In genomic region chr17:4163951-4164350, GRCh38 we compare ENCODE assay signal across 11 cellular contexts. TPM values are rescaled to one million over a fixed set of nuclear protein-coding genes. Genes with fewer than 3 reads are reported as not detected.
DNase-seq lines count a peak whose midpoint lies in the region; ATAC-seq and TF ChIP-seq lines count a peak whose summit lies in the region.
"Had no signal": no experiment of that assay in that cellular context is flagged by ENCODE, and none has a peak within 500 bp of the region (broad histone marks: within the 10 kb centered on the region; RNA-seq: fewer than 3 reads in every experiment).

No MANE protein-coding gene starts in this region.

- CTCF ChIA-PET in Panc1 (lab: Charles Lee), result no interaction called here
- CTCF ChIA-PET in CD8-positive, alpha-beta memory T cell (lab: Charles Lee), result no interaction called here

- peaks cover 7 to 77% (median 19%) of the 10 kb centered on the region in 3 donors for H3K36me3 Mint-ChIP-seq in CD8-positive, alpha-beta memory T cell

- H3K27me3 Mint-ChIP-seq in CD8-positive, alpha-beta memory T cell, result no peaks in the 10 kb centered on the region

- peaks cover 2% of the 10 kb centered on the region for H3K36me3 ChIP-seq in Panc1 (ENCODE audit: control insufficient read depth, insufficient read depth, low read length)
- peaks cover 7 to 83% (median 45%) of the 10 kb centered on the region in 6 donors for H3K36me3 ChIP-seq in spleen
- peaks cover 21% of the 10 kb centered on the region for H3K36me3 ChIP-seq in CD8-positive, alpha-beta memory T cell (ENCODE audit: insufficient read depth, low read length)

- H3K4me3 ChIP-seq in Panc1 (ENCODE audit: low read depth in 2 of 2, low read length in 2 of 2) (no peak overlapping the region), fibroblast of mammary gland (ENCODE audit: control insufficient read depth, low read depth, low read length) (no peak overlapping the region), spleen (no peak overlapping the region)
- H3K4me3 ChIP-seq in CD8-positive, alpha-beta memory T cell (ENCODE audit: low read length), result no peak overlapping the region

- peak; percentile 10 for DNase-seq in H4 (ENCODE audit: low spot score)
- no peak for DNase-seq in Panc1 (ENCODE audit: low read depth, low spot score)
- peak; percentile 74 for DNase-seq in fibroblast of mammary gland (ENCODE audit: low read depth)
- DNase-seq in sciatic nerve (ENCODE audit: low spot score), result no peak
- no peak for DNase-seq in NCI-H510A (lab: John Stamatoyannopoulos, UW)
- DNase-seq in spleen, result no peak
- no peak for DNase-seq in CD8-positive, alpha-beta memory T cell
- DNase-seq: activated CD4-positive, CD25-positive, alpha-beta regulatory T cell; amniotic stem cell; NCI-H524 treated with DMSO at 0.1 percent for 48 hours; SIG-M5 had no signal

- peak overlapping the region; percentile 95; the same call in 1 of the 2 replicates for H3K27ac ChIP-seq in Panc1 (ENCODE audit: low read length)
- no peak overlapping the region for H3K27ac ChIP-seq in spleen
- H3K27ac ChIP-seq in CD8-positive, alpha-beta memory T cell (ENCODE audit: low read depth, low read length), result no peak overlapping the region

- in situ Hi-C loops in Panc1 (cut with HindIII; ENCODE audit: low pct_unique_long_range_greater_than_20kb, low sequenced_read_pairs), result no loop called here

- BruUV-seq in Panc1 (replicated peaks; lab: Mats Ljungman, UMichigan), result no TSS peak

- TF ChIP-seq CTCF in Panc1 (IDR thresholded peaks at IDR 0.05), result no peak
- TF ChIP-seq CTCF in fibroblast of mammary gland (conservative IDR thresholded peaks at IDR 0.05; ENCODE audit: control insufficient read depth, insufficient read depth, low read depth, low read length), result no peak
- TF ChIP-seq CTCF in spleen (IDR thresholded peaks at IDR 0.05 in 8 of 11, conservative IDR thresholded peaks at IDR 0.05 in 3 of 11), result no peak

- POLR2A ChIA-PET in Panc1 (lab: Charles Lee), result no interaction called here
- POLR2A ChIA-PET in CD8-positive, alpha-beta memory T cell (lab: Charles Lee), result no interaction called here

- 63 to 91% (median 82%) methylated on average over 6 of the region's 6 CpGs for WGBS in spleen, 5 donors

- H3K27me3 ChIP-seq in Panc1 (ENCODE audit: control insufficient read depth, insufficient read depth, low read length) (no peaks in the 10 kb centered on the region), spleen (replicated peaks in 1 of 7) (no peaks in the 10 kb centered on the region)
- no peaks in the 10 kb centered on the region for H3K27me3 ChIP-seq in CD8-positive, alpha-beta memory T cell (ENCODE audit: insufficient read depth, low read length, poor library complexity, severe bottlenecking)

- ATAC-seq in Panc1 (no peak), sciatic nerve (peak; percentile 27)

- H3K27ac Mint-ChIP-seq in CD8-positive, alpha-beta memory T cell, result peak overlapping the region in 1 of 8 donors; percentile 93

- intact Hi-C loops in Panc1 (cut with micrococcal nuclease; ENCODE audit: unreplicated experiment), result no loop called here
- intact Hi-C loops in sciatic nerve (cut with DNase I), result no loop called here
- intact Hi-C loops in spleen (cut with DNase I; ENCODE audit: low total_unique reads), result no loop called here

- no peak overlapping the region for H3K4me3 Mint-ChIP-seq in CD8-positive, alpha-beta memory T cell

- no peak for TF ChIP-seq POLR2A in spleen (IDR thresholded peaks at IDR 0.05)

- H3K9me3 Mint-ChIP-seq in CD8-positive, alpha-beta memory T cell, result no peaks in the 10 kb centered on the region

- H3K4me1 Mint-ChIP-seq in CD8-positive, alpha-beta memory T cell, result peaks cover 0 to 15% (median 3%) of the 10 kb centered on the region in 3 donors

- H3K4me1 ChIP-seq in Panc1 (ENCODE audit: control insufficient read depth, insufficient read depth, low read length) (peaks cover 38% of the 10 kb centered on the region), spleen (peaks cover 0 to 38% (median 12%) of the 10 kb centered on the region in 6 donors)
- H3K4me1 ChIP-seq in CD8-positive, alpha-beta memory T cell (ENCODE audit: insufficient read depth, low read length), result no peaks in the 10 kb centered on the region

- H3K9me3 ChIP-seq in Panc1 (ENCODE audit: control insufficient read depth, insufficient read depth, low read depth, low read length) (no peaks in the 10 kb centered on the region), spleen (no peaks in the 10 kb centered on the region)
- no peaks in the 10 kb centered on the region for H3K9me3 ChIP-seq in CD8-positive, alpha-beta memory T cell (ENCODE audit: low read length)

RNA-seq across cellular contexts. Expression of gene CYB5D2, which starts 21.0 kb away (rescaled TPM):
- total RNA-seq in H4 (2014; rRNA removed; shearing (Covaris generic)), result 16.1 and 22.3 TPM in 2 replicates
- total RNA-seq in Panc1 (2021; ENCODE audit: unreplicated experiment) (13.7 TPM), sciatic nerve (16.0 TPM), spleen (10 to 100 TPM in 6 of 7 donors, 1 to 10 TPM in 1; 7.5 to 24.7 (median 16.3) TPM)
- polyA plus RNA-seq in Panc1 (2012; ENCODE audit: insufficient read length), result 22.9 TPM
- polyA plus RNA-seq in spleen, result 10 to 100 TPM in 2 of 3 donors, 1 to 10 TPM in 1; 9.7 to 14.7 (median 11.0) TPM
- 10 to 100 TPM; 12.6 to 14.2 TPM for total RNA-seq in CD8-positive, alpha-beta memory T cell
- polyA plus RNA-seq in CD8-positive, alpha-beta memory T cell, result 12.9 TPM

RNA-seq across cellular contexts. Expression of gene ZZEF1, which starts 21.1 kb away (rescaled TPM):
- 5.6 and 7.0 TPM in 2 replicates for total RNA-seq in H4 (2014; rRNA removed; shearing (Covaris generic))
- 28.4 TPM for total RNA-seq in Panc1 (2021; ENCODE audit: unreplicated experiment)
- 21.1 TPM for polyA plus RNA-seq in Panc1 (2012; ENCODE audit: insufficient read length)
- total RNA-seq in sciatic nerve, result 58.9 TPM
- 100 to 1,000 TPM in 6 of 7 donors, 10 to 100 TPM in 1; 70.1 to 153 (median 111) TPM for total RNA-seq in spleen
- 10 to 100 TPM in 1 of 3 donors, 1 to 10 TPM in 2; 5.3 to 12.7 (median 5.5) TPM for polyA plus RNA-seq in spleen
- 10 to 100 TPM; 39.6 to 41.2 TPM for total RNA-seq in CD8-positive, alpha-beta memory T cell
- 8.2 TPM for polyA plus RNA-seq in CD8-positive, alpha-beta memory T cell

Comparison
In these comparisons a context has a peak if more than half of its experiments do, and no peak if none do; other contexts are left out.
1. DNase-seq: peak in H4 (single experiment) and fibroblast of mammary gland (single experiment); none in Panc1 (single experiment), sciatic nerve (single experiment), NCI-H510A (single experiment), spleen (single experiment) and CD8-positive, alpha-beta memory T cell (0 of 5).